ENCODE assay signal across 1 cellular context in the genomic region with DNA sequence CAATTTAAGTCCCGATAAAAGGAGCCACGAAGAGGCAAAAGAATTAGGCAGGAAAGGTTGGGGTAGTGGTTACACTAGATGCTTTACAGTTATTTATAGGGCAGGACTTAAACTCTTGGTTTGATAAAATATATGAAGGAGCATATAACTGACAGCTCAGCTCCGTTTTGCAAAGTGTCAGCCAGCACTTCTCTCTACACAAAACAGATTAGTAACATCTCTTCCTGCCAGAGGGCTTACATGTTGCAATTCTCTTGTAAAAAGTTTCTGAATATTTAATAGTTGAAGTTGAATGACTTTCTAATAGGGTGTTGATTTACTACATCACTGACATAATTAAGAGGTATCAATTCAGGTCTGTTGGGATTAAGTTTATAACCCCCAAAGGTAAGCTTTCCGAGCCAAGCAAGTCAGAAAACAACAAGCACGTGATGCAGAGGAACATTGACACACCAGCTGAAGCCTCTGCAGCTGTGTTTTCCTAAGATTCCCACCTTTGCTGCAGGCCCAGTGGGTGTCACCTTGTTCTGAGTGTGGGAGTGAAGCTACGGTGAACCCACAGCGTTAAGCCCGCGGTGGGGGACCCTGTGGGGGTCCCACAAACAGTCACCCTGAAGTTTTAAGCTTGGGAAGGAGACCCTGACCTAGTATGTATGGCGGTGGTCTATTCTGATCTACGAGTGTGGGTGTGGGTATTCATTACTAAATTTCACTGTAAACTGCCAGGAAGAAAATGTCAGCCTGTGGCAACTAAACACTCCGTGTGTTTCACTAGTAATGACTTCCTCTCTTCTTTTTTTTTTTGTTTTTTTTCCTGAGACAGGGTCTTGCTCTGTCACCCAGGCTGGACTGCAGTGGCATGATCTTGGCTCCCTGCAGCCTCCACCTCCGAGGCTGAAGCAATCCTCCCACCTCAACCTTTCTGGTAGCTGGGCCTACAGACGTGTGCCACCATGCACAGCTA.
TF ChIP-seq lines count a peak whose summit lies in the region.

No MANE protein-coding gene starts in this region.

TF ChIP-seq in HepG2, 621 proteins besides CTCF, POLR2A, EP300 and RAD21 (continued from another document):
- TF ChIP-seq POLR2G (IDR thresholded peaks at IDR 0.05; ENCODE audit: low read depth, low read length) (no peak), MLLT10 (CRISPR knock-in tag; IDR thresholded peaks at IDR 0.05) (no peak), GFI1 (CRISPR knock-in tag; IDR thresholded peaks at IDR 0.05; ENCODE audit: borderline replicate concordance) (no peak), ZNF230 (CRISPR knock-in tag; IDR thresholded peaks at IDR 0.05) (no peak), RXRA (CRISPR knock-in tag; IDR thresholded peaks at IDR 0.05) (no peak), ELF1 (CRISPR knock-in tag; IDR thresholded peaks at IDR 0.05) (no peak), REXO4 (CRISPR knock-in tag; IDR thresholded peaks at IDR 0.05; ENCODE audit: borderline replicate concordance) (no peak), ZNF331 (CRISPR knock-in tag; IDR thresholded peaks at IDR 0.05) (no peak), BHLHE40 (IDR thresholded peaks at IDR 0.05; ENCODE audit: low read length) (peak; percentile 48; the same call in 1 of the 2 replicates), ZNF749 (CRISPR knock-in tag; IDR thresholded peaks at IDR 0.05; ENCODE audit: borderline replicate concordance) (no peak)
- TF ChIP-seq, protein P1, sequence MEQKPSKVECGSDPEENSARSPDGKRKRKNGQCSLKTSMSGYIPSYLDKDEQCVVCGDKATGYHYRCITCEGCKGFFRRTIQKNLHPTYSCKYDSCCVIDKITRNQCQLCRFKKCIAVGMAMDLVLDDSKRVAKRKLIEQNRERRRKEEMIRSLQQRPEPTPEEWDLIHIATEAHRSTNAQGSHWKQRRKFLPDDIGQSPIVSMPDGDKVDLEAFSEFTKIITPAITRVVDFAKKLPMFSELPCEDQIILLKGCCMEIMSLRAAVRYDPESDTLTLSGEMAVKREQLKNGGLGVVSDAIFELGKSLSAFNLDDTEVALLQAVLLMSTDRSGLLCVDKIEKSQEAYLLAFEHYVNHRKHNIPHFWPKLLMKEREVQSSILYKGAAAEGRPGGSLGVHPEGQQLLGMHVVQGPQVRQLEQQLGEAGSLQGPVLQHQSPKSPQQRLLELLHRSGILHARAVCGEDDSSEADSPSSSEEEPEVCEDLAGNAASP (CRISPR knock-in tag; IDR thresholded peaks at IDR 0.05; ENCODE audit: borderline replicate concordance), result no peak
- TF ChIP-seq, protein P2, sequence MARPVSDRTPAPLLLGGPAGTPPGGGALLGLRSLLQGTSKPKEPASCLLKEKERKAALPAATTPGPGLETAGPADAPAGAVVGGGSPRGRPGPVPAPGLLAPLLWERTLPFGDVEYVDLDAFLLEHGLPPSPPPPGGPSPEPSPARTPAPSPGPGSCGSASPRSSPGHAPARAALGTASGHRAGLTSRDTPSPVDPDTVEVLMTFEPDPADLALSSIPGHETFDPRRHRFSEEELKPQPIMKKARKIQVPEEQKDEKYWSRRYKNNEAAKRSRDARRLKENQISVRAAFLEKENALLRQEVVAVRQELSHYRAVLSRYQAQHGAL (CRISPR knock-in tag; IDR thresholded peaks at IDR 0.05; ENCODE audit: not compliant biosample characterization), result no peak
- TF ChIP-seq, protein P3, sequence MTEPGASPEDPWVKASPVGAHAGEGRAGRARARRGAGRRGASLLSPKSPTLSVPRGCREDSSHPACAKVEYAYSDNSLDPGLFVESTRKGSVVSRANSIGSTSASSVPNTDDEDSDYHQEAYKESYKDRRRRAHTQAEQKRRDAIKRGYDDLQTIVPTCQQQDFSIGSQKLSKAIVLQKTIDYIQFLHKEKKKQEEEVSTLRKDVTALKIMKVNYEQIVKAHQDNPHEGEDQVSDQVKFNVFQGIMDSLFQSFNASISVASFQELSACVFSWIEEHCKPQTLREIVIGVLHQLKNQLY (CRISPR knock-in tag; IDR thresholded peaks at IDR 0.05), result no peak
- TF ChIP-seq, protein P4, sequence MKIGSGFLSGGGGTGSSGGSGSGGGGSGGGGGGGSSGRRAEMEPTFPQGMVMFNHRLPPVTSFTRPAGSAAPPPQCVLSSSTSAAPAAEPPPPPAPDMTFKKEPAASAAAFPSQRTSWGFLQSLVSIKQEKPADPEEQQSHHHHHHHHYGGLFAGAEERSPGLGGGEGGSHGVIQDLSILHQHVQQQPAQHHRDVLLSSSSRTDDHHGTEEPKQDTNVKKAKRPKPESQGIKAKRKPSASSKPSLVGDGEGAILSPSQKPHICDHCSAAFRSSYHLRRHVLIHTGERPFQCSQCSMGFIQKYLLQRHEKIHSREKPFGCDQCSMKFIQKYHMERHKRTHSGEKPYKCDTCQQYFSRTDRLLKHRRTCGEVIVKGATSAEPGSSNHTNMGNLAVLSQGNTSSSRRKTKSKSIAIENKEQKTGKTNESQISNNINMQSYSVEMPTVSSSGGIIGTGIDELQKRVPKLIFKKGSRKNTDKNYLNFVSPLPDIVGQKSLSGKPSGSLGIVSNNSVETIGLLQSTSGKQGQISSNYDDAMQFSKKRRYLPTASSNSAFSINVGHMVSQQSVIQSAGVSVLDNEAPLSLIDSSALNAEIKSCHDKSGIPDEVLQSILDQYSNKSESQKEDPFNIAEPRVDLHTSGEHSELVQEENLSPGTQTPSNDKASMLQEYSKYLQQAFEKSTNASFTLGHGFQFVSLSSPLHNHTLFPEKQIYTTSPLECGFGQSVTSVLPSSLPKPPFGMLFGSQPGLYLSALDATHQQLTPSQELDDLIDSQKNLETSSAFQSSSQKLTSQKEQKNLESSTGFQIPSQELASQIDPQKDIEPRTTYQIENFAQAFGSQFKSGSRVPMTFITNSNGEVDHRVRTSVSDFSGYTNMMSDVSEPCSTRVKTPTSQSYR (CRISPR knock-in tag; IDR thresholded peaks at IDR 0.05; ENCODE audit: borderline replicate concordance), result no peak
- TF ChIP-seq, protein P5, sequence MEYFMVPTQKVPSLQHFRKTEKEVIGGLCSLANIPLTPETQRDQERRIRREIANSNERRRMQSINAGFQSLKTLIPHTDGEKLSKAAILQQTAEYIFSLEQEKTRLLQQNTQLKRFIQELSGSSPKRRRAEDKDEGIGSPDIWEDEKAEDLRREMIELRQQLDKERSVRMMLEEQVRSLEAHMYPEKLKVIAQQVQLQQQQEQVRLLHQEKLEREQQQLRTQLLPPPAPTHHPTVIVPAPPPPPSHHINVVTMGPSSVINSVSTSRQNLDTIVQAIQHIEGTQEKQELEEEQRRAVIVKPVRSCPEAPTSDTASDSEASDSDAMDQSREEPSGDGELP (IDR thresholded peaks at IDR 0.05; ENCODE audit: borderline replicate concordance, low read depth), result peak; percentile 55; the same call in 1 of the 2 replicates
- TF ChIP-seq, protein P6, sequence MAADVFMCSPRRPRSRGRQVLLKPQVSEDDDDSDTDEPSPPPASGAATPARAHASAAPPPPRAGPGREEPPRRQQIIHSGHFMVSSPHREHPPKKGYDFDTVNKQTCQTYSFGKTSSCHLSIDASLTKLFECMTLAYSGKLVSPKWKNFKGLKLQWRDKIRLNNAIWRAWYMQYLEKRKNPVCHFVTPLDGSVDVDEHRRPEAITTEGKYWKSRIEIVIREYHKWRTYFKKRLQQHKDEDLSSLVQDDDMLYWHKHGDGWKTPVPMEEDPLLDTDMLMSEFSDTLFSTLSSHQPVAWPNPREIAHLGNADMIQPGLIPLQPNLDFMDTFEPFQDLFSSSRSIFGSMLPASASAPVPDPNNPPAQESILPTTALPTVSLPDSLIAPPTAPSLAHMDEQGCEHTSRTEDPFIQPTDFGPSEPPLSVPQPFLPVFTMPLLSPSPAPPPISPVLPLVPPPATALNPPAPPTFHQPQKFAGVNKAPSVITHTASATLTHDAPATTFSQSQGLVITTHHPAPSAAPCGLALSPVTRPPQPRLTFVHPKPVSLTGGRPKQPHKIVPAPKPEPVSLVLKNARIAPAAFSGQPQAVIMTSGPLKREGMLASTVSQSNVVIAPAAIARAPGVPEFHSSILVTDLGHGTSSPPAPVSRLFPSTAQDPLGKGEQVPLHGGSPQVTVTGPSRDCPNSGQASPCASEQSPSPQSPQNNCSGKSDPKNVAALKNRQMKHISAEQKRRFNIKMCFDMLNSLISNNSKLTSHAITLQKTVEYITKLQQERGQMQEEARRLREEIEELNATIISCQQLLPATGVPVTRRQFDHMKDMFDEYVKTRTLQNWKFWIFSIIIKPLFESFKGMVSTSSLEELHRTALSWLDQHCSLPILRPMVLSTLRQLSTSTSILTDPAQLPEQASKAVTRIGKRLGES (CRISPR knock-in tag; IDR thresholded peaks at IDR 0.05; ENCODE audit: borderline replicate concordance), result no peak
- TF ChIP-seq, protein P7, sequence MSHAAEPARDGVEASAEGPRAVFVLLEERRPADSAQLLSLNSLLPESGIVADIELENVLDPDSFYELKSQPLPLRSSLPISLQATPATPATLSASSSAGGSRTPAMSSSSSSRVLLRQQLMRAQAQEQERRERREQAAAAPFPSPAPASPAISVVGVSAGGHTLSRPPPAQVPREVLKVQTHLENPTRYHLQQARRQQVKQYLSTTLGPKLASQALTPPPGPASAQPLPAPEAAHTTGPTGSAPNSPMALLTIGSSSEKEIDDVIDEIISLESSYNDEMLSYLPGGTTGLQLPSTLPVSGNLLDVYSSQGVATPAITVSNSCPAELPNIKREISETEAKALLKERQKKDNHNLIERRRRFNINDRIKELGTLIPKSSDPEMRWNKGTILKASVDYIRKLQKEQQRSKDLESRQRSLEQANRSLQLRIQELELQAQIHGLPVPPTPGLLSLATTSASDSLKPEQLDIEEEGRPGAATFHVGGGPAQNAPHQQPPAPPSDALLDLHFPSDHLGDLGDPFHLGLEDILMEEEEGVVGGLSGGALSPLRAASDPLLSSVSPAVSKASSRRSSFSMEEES (CRISPR knock-in tag; IDR thresholded peaks at IDR 0.05), result 0 out of 2 replicates have a peak, but pooled peaks have one; percentile 36
- TF ChIP-seq, protein P8, sequence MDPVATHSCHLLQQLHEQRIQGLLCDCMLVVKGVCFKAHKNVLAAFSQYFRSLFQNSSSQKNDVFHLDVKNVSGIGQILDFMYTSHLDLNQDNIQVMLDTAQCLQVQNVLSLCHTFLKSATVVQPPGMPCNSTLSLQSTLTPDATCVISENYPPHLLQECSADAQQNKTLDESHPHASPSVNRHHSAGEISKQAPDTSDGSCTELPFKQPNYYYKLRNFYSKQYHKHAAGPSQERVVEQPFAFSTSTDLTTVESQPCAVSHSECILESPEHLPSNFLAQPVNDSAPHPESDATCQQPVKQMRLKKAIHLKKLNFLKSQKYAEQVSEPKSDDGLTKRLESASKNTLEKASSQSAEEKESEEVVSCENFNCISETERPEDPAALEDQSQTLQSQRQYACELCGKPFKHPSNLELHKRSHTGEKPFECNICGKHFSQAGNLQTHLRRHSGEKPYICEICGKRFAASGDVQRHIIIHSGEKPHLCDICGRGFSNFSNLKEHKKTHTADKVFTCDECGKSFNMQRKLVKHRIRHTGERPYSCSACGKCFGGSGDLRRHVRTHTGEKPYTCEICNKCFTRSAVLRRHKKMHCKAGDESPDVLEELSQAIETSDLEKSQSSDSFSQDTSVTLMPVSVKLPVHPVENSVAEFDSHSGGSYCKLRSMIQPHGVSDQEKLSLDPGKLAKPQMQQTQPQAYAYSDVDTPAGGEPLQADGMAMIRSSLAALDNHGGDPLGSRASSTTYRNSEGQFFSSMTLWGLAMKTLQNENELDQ (CRISPR knock-in tag; IDR thresholded peaks at IDR 0.05; ENCODE audit: borderline replicate concordance), result no peak
TF ChIP-seq in HepG2: peak in this region for 3.
